Comparison of ENCODE assay signal across 19 cellular contexts in genomic region chr4:1098311-1098925, GRCh38. TPM values are rescaled to one million over a fixed set of nuclear protein-coding genes. Genes with fewer than 3 reads are reported as not detected.
"Had no signal": no experiment of that assay in that cellular context is flagged by ENCODE, and none has a peak within 500 bp of the region (broad histone marks: within the 10 kb centered on the region; RNA-seq: fewer than 3 reads in every experiment).

No MANE protein-coding gene starts in this region.

- H3K27me3 Mint-ChIP-seq: stimulated activated naive CD8-positive, alpha-beta T cell treated with anti-CD3 and anti-CD28 coated beads, Interleukin-15, Interleukin-2, amounts not matched to agents 100 ng/mL and 50 ng/mL, for 24 hours had no signal

- FAIRE-seq: keratinocyte, small intestine had no signal

- H3K27ac Mint-ChIP-seq: dendritic cell treated with granulocyte-macrophage colony-stimulating factor and Interleukin-4, amounts not matched to agents 40 ng/mL and 50 ng/mL, for 4 days; effector memory CD8-positive, alpha-beta T cell; memory B cell; natural killer cell treated with Interleukin-12 subunit alpha and Interleukin-12 subunit beta and Interleukin-15 and Interleukin-18, amount 100 ng/mL, for 72 hours; stimulated activated naive CD8-positive, alpha-beta T cell treated with anti-CD3 and anti-CD28 coated beads, Interleukin-15, Interleukin-2, amounts not matched to agents 100 ng/mL and 50 ng/mL, for 24 hours had no signal

- H3K36me3 Mint-ChIP-seq: memory B cell; natural killer cell treated with Interleukin-12 subunit alpha and Interleukin-12 subunit beta and Interleukin-15 and Interleukin-18, amount 100 ng/mL, for 72 hours had no signal

- H3K4me1 Mint-ChIP-seq: memory B cell had no signal

- H3K9me3 Mint-ChIP-seq: dendritic cell treated with granulocyte-macrophage colony-stimulating factor and Interleukin-4, amounts not matched to agents 40 ng/mL and 50 ng/mL, for 4 days; effector memory CD8-positive, alpha-beta T cell; memory B cell; natural killer cell treated with Interleukin-12 subunit alpha and Interleukin-12 subunit beta and Interleukin-15 and Interleukin-18, amount 100 ng/mL, for 72 hours; stimulated activated naive CD8-positive, alpha-beta T cell treated with anti-CD3 and anti-CD28 coated beads, Interleukin-15, Interleukin-2, amounts not matched to agents 100 ng/mL and 50 ng/mL, for 24 hours had no signal

- H3K4me3 Mint-ChIP-seq: dendritic cell treated with granulocyte-macrophage colony-stimulating factor and Interleukin-4, amounts not matched to agents 40 ng/mL and 50 ng/mL, for 4 days; effector memory CD8-positive, alpha-beta T cell; memory B cell; natural killer cell treated with Interleukin-12 subunit alpha and Interleukin-12 subunit beta and Interleukin-15 and Interleukin-18, amount 100 ng/mL, for 72 hours; stimulated activated naive CD8-positive, alpha-beta T cell treated with anti-CD3 and anti-CD28 coated beads, Interleukin-15, Interleukin-2, amounts not matched to agents 100 ng/mL and 50 ng/mL, for 24 hours had no signal

- DNase-seq: effector memory CD8-positive, alpha-beta T cell; esophagus squamous epithelium; foreskin fibroblast; glutamatergic neuron; left cardiac atrium; left ventricle myocardium inferior; lower lobe of right lung; midbrain; right cardiac atrium; small intestine; stimulated activated CD4-positive, alpha-beta T cell treated with anti-CD3 and anti-CD28 coated beads, Interleukin-12 subunit alpha, Interleukin-12 subunit beta, amount 100 ng/mL, for 4 hours; upper lobe of left lung had no signal

- H3K36me3 ChIP-seq: esophagus squamous epithelium, gastroesophageal sphincter, left ventricle myocardium inferior, lower lobe of right lung, tibial artery, upper lobe of left lung had no signal

- H3K27me3 ChIP-seq: esophagus squamous epithelium, upper lobe of left lung had no signal

- H3K4me3 ChIP-seq: esophagus squamous epithelium, gastroesophageal sphincter, left ventricle myocardium inferior, lower lobe of right lung, tibial artery, upper lobe of left lung had no signal

RNA-seq across cellular contexts. Expression of gene RNF212, which starts 14.9 kb away (rescaled TPM):
- total RNA-seq: left ventricle myocardium inferior had no signal
